8 cellular contexts compared by ENCODE assay signal in the genomic region with DNA sequence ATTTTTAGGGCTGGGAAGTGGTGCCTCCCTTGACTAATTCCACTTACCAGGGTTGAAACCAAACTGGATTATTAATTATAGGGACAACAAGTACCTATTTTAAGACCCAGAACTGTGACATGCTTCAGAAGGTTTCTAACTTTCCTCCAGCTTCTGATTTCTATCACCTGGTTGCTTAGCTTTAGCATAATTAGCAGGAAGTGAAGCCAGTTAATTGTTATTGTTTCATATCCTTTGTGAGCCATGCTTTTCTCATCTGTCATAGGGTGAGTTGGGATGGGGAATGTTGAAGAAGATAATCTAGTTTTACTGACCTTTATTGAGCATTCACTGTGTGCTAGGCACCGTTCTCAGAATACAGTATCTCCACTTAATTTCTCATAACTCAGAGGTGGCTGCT. TPM values are rescaled to one million over a fixed set of nuclear protein-coding genes. Genes with fewer than 3 reads are reported as not detected.
DNase-seq lines count a peak whose midpoint lies in the region; ATAC-seq, FAIRE-seq and TF ChIP-seq lines count a peak whose summit lies in the region.

No MANE protein-coding gene starts in this region.

- no CpG with 5 or more reads among the region's 1 CpG for WGBS in mesendoderm (ENCODE audit: extremely low coverage, insufficient coverage, low lambda C conversion rate)
- WGBS in upper lobe of left lung, 2 donors = 45 to 62% methylated on average over 1 of the region's 1 CpG

- H3K27ac ChIP-seq in astrocyte (ENCODE audit: low read depth, low read length) (no peak overlapping the region), mesendoderm (ENCODE audit: low read depth, low read length) (peak overlapping the region; percentile 69), upper lobe of left lung (peak overlapping the region in 3 of 4 donors; percentile 13 to 100 (median 64))

- H3K4me2 ChIP-seq in astrocyte (ENCODE audit: low read length) (peak overlapping the region; percentile 85), mesendoderm (ENCODE audit: low read length) (no peak overlapping the region)

- peak overlapping the region; percentile 95 for H3K18ac ChIP-seq in mesendoderm (ENCODE audit: low read length)

- no peak for ATAC-seq in activated naive CD4-positive, alpha-beta T cell treated with anti-CD3 and anti-CD28 coated beads, Interleukin-2, amount 50 U/mL, for 72 hours
- no peak for ATAC-seq in upper lobe of left lung (ENCODE audit: low FRiP score in 2 of 2)
- ATAC-seq in mucosa of descending colon = no peak

- H2BK120ac ChIP-seq in mesendoderm (ENCODE audit: low read depth, low read length) = peak overlapping the region; percentile 85

- peaks cover 10% of the 10 kb centered on the region for H3K36me3 Mint-ChIP-seq in activated naive CD4-positive, alpha-beta T cell treated with anti-CD3 and anti-CD28 coated beads, Interleukin-2, amount 50 U/mL, for 24 hours
- H3K36me3 Mint-ChIP-seq in activated naive CD4-positive, alpha-beta T cell treated with anti-CD3 and anti-CD28 coated beads, Interleukin-2, amount 50 U/mL, for 72 hours = peaks cover 6 to 8% of the 10 kb centered on the region in 2 donors
- H3K36me3 Mint-ChIP-seq in astrocyte (ENCODE audit: low read depth, unreplicated experiment) = peaks cover 2% of the 10 kb centered on the region

- H3K79me1 ChIP-seq in mesendoderm (ENCODE audit: low read length) = no peaks in the 10 kb centered on the region

- H3K79me2 ChIP-seq in astrocyte (ENCODE audit: insufficient read depth, low read length) (peaks cover 63% of the 10 kb centered on the region), mesendoderm (ENCODE audit: control insufficient read depth, insufficient read depth, low read length) (peaks cover 6% of the 10 kb centered on the region)

- no peak overlapping the region for H2AK5ac ChIP-seq in mesendoderm (ENCODE audit: low read length)

- DNase-seq in activated naive CD4-positive, alpha-beta T cell treated with anti-CD3 and anti-CD28 coated beads, Interleukin-2, amount 50 U/mL, for 72 hours (ENCODE audit: low spot score in 2 of 2) = no peak
- DNase-seq in astrocyte (ENCODE audit: low read depth) (no peak), mesendoderm (no peak), upper lobe of left lung (no peak), 8988T (no peak), mucosa of descending colon (no peak)
- no peak for DNase-seq in NK-92 treated with Interleukin-12 subunit alpha and Interleukin-12 subunit beta, amount 100 ng/mL, for 24 hours (lab: John Stamatoyannopoulos, UW)

- no peaks in the 10 kb centered on the region for H3K27me3 ChIP-seq in astrocyte (ENCODE audit: insufficient read depth, low read length)
- no peaks in the 10 kb centered on the region for H3K27me3 ChIP-seq in mesendoderm (ENCODE audit: insufficient read depth, low read length, poor library complexity)
- no peaks in the 10 kb centered on the region for H3K27me3 ChIP-seq in upper lobe of left lung

- peak overlapping the region; percentile 96 for H2BK15ac ChIP-seq in mesendoderm (replicated peaks; ENCODE audit: low read depth)

- H4K5ac ChIP-seq in mesendoderm (ENCODE audit: low read length) = no peak overlapping the region

- H3K9ac ChIP-seq in astrocyte (ENCODE audit: low read length) (no peak overlapping the region), mesendoderm (ENCODE audit: low read length) (peak overlapping the region; percentile 31)

- FAIRE-seq in astrocyte (lab: Jason Lieb, UNC) = no peak

- H3K4me1 ChIP-seq in astrocyte (ENCODE audit: insufficient read depth, low read length) (peaks cover 22% of the 10 kb centered on the region), mesendoderm (ENCODE audit: control insufficient read depth, low read depth, low read length) (peaks cover 16% of the 10 kb centered on the region), upper lobe of left lung (peaks cover 47 to 60% (median 50%) of the 10 kb centered on the region in 4 donors), mucosa of descending colon (ENCODE audit: low read depth) (peaks cover 25% of the 10 kb centered on the region)

- no peak for TF ChIP-seq POLR2A in upper lobe of left lung (IDR thresholded peaks at IDR 0.05)

- H3K23ac ChIP-seq in mesendoderm (ENCODE audit: low read length) = no peak overlapping the region

- no peaks in the 10 kb centered on the region for H3K9me3 ChIP-seq in astrocyte (ENCODE audit: insufficient read depth, low read depth, low read length)
- no peaks in the 10 kb centered on the region for H3K9me3 ChIP-seq in upper lobe of left lung
- no peaks in the 10 kb centered on the region for H3K9me3 ChIP-seq in mucosa of descending colon

- H3K4me3 ChIP-seq in astrocyte (ENCODE audit: insufficient read depth, low read depth, low read length) (no peak overlapping the region), mesendoderm (ENCODE audit: low read length) (no peak overlapping the region), upper lobe of left lung (peak overlapping the region in 1 of 4 donors; percentile 2), mucosa of descending colon (no peak overlapping the region)

- intact Hi-C loops in mucosa of descending colon (cut with DNase I, micrococcal nuclease) = no loop called here

- H3K4me3 Mint-ChIP-seq in activated naive CD4-positive, alpha-beta T cell treated with anti-CD3 and anti-CD28 coated beads, Interleukin-2, amount 50 U/mL, for 24 hours = peak overlapping the region; percentile 60
- H3K4me3 Mint-ChIP-seq in astrocyte (ENCODE audit: unreplicated experiment) = peak overlapping the region; percentile 81

- peak overlapping the region; percentile 87 for H3K4ac ChIP-seq in mesendoderm (ENCODE audit: low read depth, low read length)

- no peaks in the 10 kb centered on the region for H3K9me3 Mint-ChIP-seq in activated naive CD4-positive, alpha-beta T cell treated with anti-CD3 and anti-CD28 coated beads, Interleukin-2, amount 50 U/mL, for 24 hours
- no peaks in the 10 kb centered on the region for H3K9me3 Mint-ChIP-seq in activated naive CD4-positive, alpha-beta T cell treated with anti-CD3 and anti-CD28 coated beads, Interleukin-2, amount 50 U/mL, for 72 hours
- H3K9me3 Mint-ChIP-seq in astrocyte (ENCODE audit: unreplicated experiment) = no peaks in the 10 kb centered on the region

- H3K36me3 ChIP-seq in astrocyte (ENCODE audit: insufficient read depth, low read length) = peaks cover 16% of the 10 kb centered on the region
- H3K36me3 ChIP-seq in mesendoderm (ENCODE audit: control insufficient read depth, insufficient read depth, low read length) = no peaks in the 10 kb centered on the region
- peaks cover 0 to 17% (median 2%) of the 10 kb centered on the region in 4 donors for H3K36me3 ChIP-seq in upper lobe of left lung
- no peaks in the 10 kb centered on the region for H3K36me3 ChIP-seq in mucosa of descending colon (ENCODE audit: low read depth)

- H3K4me1 Mint-ChIP-seq in activated naive CD4-positive, alpha-beta T cell treated with anti-CD3 and anti-CD28 coated beads, Interleukin-2, amount 50 U/mL, for 24 hours = peaks cover 73% of the 10 kb centered on the region
- peaks cover 36% of the 10 kb centered on the region for H3K4me1 Mint-ChIP-seq in astrocyte (ENCODE audit: low read depth, unreplicated experiment)

- peak overlapping the region; percentile 89 for H3K27ac Mint-ChIP-seq in activated naive CD4-positive, alpha-beta T cell treated with anti-CD3 and anti-CD28 coated beads, Interleukin-2, amount 50 U/mL, for 24 hours
- H3K27ac Mint-ChIP-seq in activated naive CD4-positive, alpha-beta T cell treated with anti-CD3 and anti-CD28 coated beads, Interleukin-2, amount 50 U/mL, for 72 hours = peak overlapping the region in 1 of 2 donors; percentile 85
- H3K27ac Mint-ChIP-seq in astrocyte (ENCODE audit: unreplicated experiment) = peak overlapping the region; percentile 72

- no peak overlapping the region for H2AFZ ChIP-seq in astrocyte (ENCODE audit: low read depth, low read length)

- TF ChIP-seq EP300 in upper lobe of left lung (IDR thresholded peaks at IDR 0.05) = no peak

- H4K20me1 ChIP-seq in astrocyte (ENCODE audit: insufficient read depth, low read length) = peaks cover 56% of the 10 kb centered on the region

- no peak for TF ChIP-seq CTCF in astrocyte (IDR thresholded peaks at IDR 0.05; ENCODE audit: insufficient read depth, low read depth, low read length)
- no peak for TF ChIP-seq CTCF in upper lobe of left lung (IDR thresholded peaks at IDR 0.05)
- TF ChIP-seq CTCF in mucosa of descending colon (IDR thresholded peaks at IDR 0.05) = no peak

- H2BK5ac ChIP-seq in mesendoderm (ENCODE audit: low read length) = peak overlapping the region; percentile 57

- H3K27me3 Mint-ChIP-seq in activated naive CD4-positive, alpha-beta T cell treated with anti-CD3 and anti-CD28 coated beads, Interleukin-2, amount 50 U/mL, for 24 hours = no peaks in the 10 kb centered on the region
- H3K27me3 Mint-ChIP-seq in astrocyte (ENCODE audit: low read depth, unreplicated experiment) = no peaks in the 10 kb centered on the region

- peak overlapping the region; percentile 51 for H3K56ac ChIP-seq in mesendoderm (ENCODE audit: low read length)

- peak overlapping the region; percentile 16 for H4K8ac ChIP-seq in mesendoderm (ENCODE audit: low read depth, low read length)

RNA-seq across cellular contexts. Expression of a gene that starts 3.2 kb away (rescaled TPM):
- total RNA-seq in activated naive CD4-positive, alpha-beta T cell treated with anti-CD3 and anti-CD28 coated beads, Interleukin-2, amount 50 U/mL, for 72 hours = 10 to 100 TPM; 26.0 to 73.7 TPM
- 149 and 162 TPM in 2 replicates for total RNA-seq in astrocyte
- polyA plus RNA-seq in mesendoderm (2013, experiment 1 of 2) = 34.5 TPM
- 34.1 TPM for polyA plus RNA-seq in mesendoderm (2013, experiment 2 of 2)
- 100 to 1,000 TPM in 2 of 6 donors, 10 to 100 TPM in 4; 51.9 to 107 (median 85.8) TPM for total RNA-seq in upper lobe of left lung
- total RNA-seq in mucosa of descending colon = 100 to 1,000 TPM in 1 of 3 donors, 10 to 100 TPM in 2; 58.0 to 104 (median 79.3) TPM
